In genomic region chr7:129785457-129786178, GRCh38 we compare ENCODE assay signal across 10 cellular contexts.
A peak's percentile ranks its signal among the peaks of the same experiment; 100 is the strongest.
DNase-seq lines count a peak whose midpoint lies in the region; ATAC-seq and TF ChIP-seq lines count a peak whose summit lies in the region.
"Had no signal": no experiment of that assay in that cellular context is flagged by ENCODE, and none has a peak within 500 bp of the region (broad histone marks: within the 10 kb centered on the region; RNA-seq: fewer than 3 reads in every experiment).

No MANE protein-coding gene starts in this region.

- H3K27me3 ChIP-seq in CD4-positive, CD25-positive, alpha-beta regulatory T cell (ENCODE audit: control insufficient read depth, insufficient read depth, low read length) = peaks cover 20% of the 10 kb centered on the region
- H3K27me3 ChIP-seq in HUES6 (ENCODE audit: control insufficient read depth, insufficient read depth, low read length) (peaks cover 100% of the 10 kb centered on the region), ascending aorta (peaks cover 40% of the 10 kb centered on the region)

- H3K9me3 Mint-ChIP-seq in CD4-positive, CD25-positive, alpha-beta regulatory T cell = peaks cover 0 to 5% (median 0%) of the 10 kb centered on the region in 7 donors
- H3K9me3 Mint-ChIP-seq in naive B cell = peaks cover 0 to 5% (median 0%) of the 10 kb centered on the region in 7 donors

- intact Hi-C loops in ascending aorta (cut with DNase I) = no loop called here

- peaks cover 88% of the 10 kb centered on the region for H3K27me3 Mint-ChIP-seq in CD4-positive, CD25-positive, alpha-beta regulatory T cell
- peaks cover 54 to 85% (median 80%) of the 10 kb centered on the region in 3 donors for H3K27me3 Mint-ChIP-seq in naive B cell

- H3K36me3 Mint-ChIP-seq in CD4-positive, CD25-positive, alpha-beta regulatory T cell = peaks cover 3% of the 10 kb centered on the region
- H3K36me3 Mint-ChIP-seq in naive B cell = no peaks in the 10 kb centered on the region

- peaks cover 10 to 47% (median 27%) of the 10 kb centered on the region in 4 donors for H3K4me1 Mint-ChIP-seq in CD4-positive, CD25-positive, alpha-beta regulatory T cell
- H3K4me1 Mint-ChIP-seq in naive B cell = peaks cover 39 to 46% (median 46%) of the 10 kb centered on the region in 3 donors

- H3K9ac ChIP-seq in HUES6 (ENCODE audit: low read length) = no peak overlapping the region

- no peak overlapping the region for H3K27ac Mint-ChIP-seq in CD4-positive, CD25-positive, alpha-beta regulatory T cell
- peak overlapping the region in 2 of 6 donors; percentile 18 to 78 for H3K27ac Mint-ChIP-seq in naive B cell

- peak in 1 of 3 donors; percentile 6 for DNase-seq in CD4-positive, CD25-positive, alpha-beta regulatory T cell
- DNase-seq in ascending aorta (ENCODE audit: low spot score in 2 of 2) = no peak
- DNase-seq in naive B cell = no peak
- no peak for DNase-seq in NCI-H128 (lab: John Stamatoyannopoulos, UW; ENCODE audit: unreplicated experiment)

- H3K9me3 ChIP-seq in CD4-positive, CD25-positive, alpha-beta regulatory T cell (ENCODE audit: control insufficient read depth in 2 of 2, low read length in 2 of 2) = no peaks in the 10 kb centered on the region
- H3K9me3 ChIP-seq in HUES6 (ENCODE audit: control insufficient read depth, insufficient read depth, low read depth, low read length) (no peaks in the 10 kb centered on the region), ascending aorta (no peaks in the 10 kb centered on the region)
- H3K9me3 ChIP-seq: breast epithelium had no signal

- H3K4me3 ChIP-seq in CD4-positive, CD25-positive, alpha-beta regulatory T cell (ENCODE audit: low read depth, low read length) = peak overlapping the region; percentile 32
- H3K4me3 ChIP-seq in HUES6 (ENCODE audit: low read depth, low read length) (peak overlapping the region; percentile 44), ascending aorta (peak overlapping the region; percentile 5 to 39)

- no peak overlapping the region for H3K27ac ChIP-seq in CD4-positive, CD25-positive, alpha-beta regulatory T cell (ENCODE audit: insufficient read depth, low read length, poor library complexity, severe bottlenecking)
- no peak overlapping the region for H3K27ac ChIP-seq in HUES6 (ENCODE audit: low read depth, low read length)
- no peak overlapping the region for H3K27ac ChIP-seq in ascending aorta
- H3K27ac ChIP-seq: breast epithelium, VCaP had no signal

- H3K4me3 Mint-ChIP-seq in CD4-positive, CD25-positive, alpha-beta regulatory T cell = peak overlapping the region; percentile 53 to 84 (median 65)
- H3K4me3 Mint-ChIP-seq in naive B cell = peak overlapping the region; percentile 28 to 87 (median 73)

- ATAC-seq in CD4-positive, CD25-positive, alpha-beta regulatory T cell (ENCODE audit: low read depth in 2 of 2) = no peak
- ATAC-seq in naive B cell (ENCODE audit: low read depth in 2 of 2) = peak; percentile 36 to 42
- no peak for ATAC-seq in GM21576 (IDR thresholded peaks at IDR 0.05; ENCODE audit: unreplicated experiment)
- no peak for ATAC-seq in GM21367 (IDR thresholded peaks at IDR 0.05; ENCODE audit: unreplicated experiment)
- ATAC-seq in HG03460 (IDR thresholded peaks at IDR 0.05; ENCODE audit: unreplicated experiment) = no peak

- H3K36me3 ChIP-seq in CD4-positive, CD25-positive, alpha-beta regulatory T cell (ENCODE audit: control insufficient read depth, insufficient read depth, low read length) = no peaks in the 10 kb centered on the region
- no peaks in the 10 kb centered on the region for H3K36me3 ChIP-seq in HUES6 (ENCODE audit: control insufficient read depth, insufficient read depth, low read length)
- no peaks in the 10 kb centered on the region for H3K36me3 ChIP-seq in ascending aorta
- H3K36me3 ChIP-seq: breast epithelium had no signal

- peaks cover 50% of the 10 kb centered on the region for H3K4me1 ChIP-seq in CD4-positive, CD25-positive, alpha-beta regulatory T cell (ENCODE audit: control insufficient read depth, insufficient read depth, low read length, poor library complexity, severe bottlenecking)
- H3K4me1 ChIP-seq in HUES6 (ENCODE audit: control insufficient read depth, insufficient read depth, low read length) (peaks cover 36% of the 10 kb centered on the region), ascending aorta (peaks cover 10 to 35% of the 10 kb centered on the region in 2 donors)

- no peak for TF ChIP-seq CTCF in ascending aorta (IDR thresholded peaks at IDR 0.05)

Comparison
In these comparisons a context has a peak if more than half of its experiments do, and no peak if none do; other contexts are left out.
1. ATAC-seq: peak in naive B cell (2 of 2); none in CD4-positive, CD25-positive, alpha-beta regulatory T cell (0 of 2), GM21576 (single experiment), GM21367 (single experiment) and HG03460 (single experiment).
2. Peak in every context shown above with its lines, with median percentiles within 50 percentile points of each other: H3K4me3 ChIP-seq.